In genomic region chr2:174607989-174608865, GRCh38 we compare ENCODE assay signal across 10 cellular contexts. TPM values are rescaled to one million over a fixed set of nuclear protein-coding genes. Genes with fewer than 3 reads are reported as not detected.
A peak's percentile ranks its signal among the peaks of the same experiment; 100 is the strongest.
DNase-seq lines count a peak whose midpoint lies in the region; ATAC-seq and TF ChIP-seq lines count a peak whose summit lies in the region.
"Had no signal": no experiment of that assay in that cellular context is flagged by ENCODE, and none has a peak within 500 bp of the region (broad histone marks: within the 10 kb centered on the region; RNA-seq: fewer than 3 reads in every experiment).

No MANE protein-coding gene starts in this region.

- H3K4me1 ChIP-seq in CD4-positive, CD25-positive, alpha-beta regulatory T cell (ENCODE audit: control insufficient read depth, insufficient read depth, low read length, poor library complexity, severe bottlenecking): peaks cover 72% of the 10 kb centered on the region
- peaks cover 5 to 12% of the 10 kb centered on the region in 2 donors for H3K4me1 ChIP-seq in aorta (ENCODE audit: control insufficient read depth in 1 of 2, insufficient read depth in 2 of 2, low read length in 2 of 2)
- peaks cover 9% of the 10 kb centered on the region for H3K4me1 ChIP-seq in prostate gland (replicated peaks)

- no peaks in the 10 kb centered on the region for H3K27me3 ChIP-seq in CD4-positive, CD25-positive, alpha-beta regulatory T cell (ENCODE audit: control insufficient read depth, insufficient read depth, low read length)
- H3K27me3 ChIP-seq in aorta (ENCODE audit: control insufficient read depth in 1 of 2, insufficient read depth in 2 of 2, low read length in 1 of 2) (no peaks in the 10 kb centered on the region), prostate gland (replicated peaks; ENCODE audit: insufficient read depth) (no peaks in the 10 kb centered on the region)
- H3K27me3 ChIP-seq: SJSA1 had no signal

- peak overlapping the region; percentile 55 for H3K4me3 ChIP-seq in CD4-positive, CD25-positive, alpha-beta regulatory T cell (ENCODE audit: low read depth, low read length)
- H3K4me3 ChIP-seq in aorta (ENCODE audit: low read length in 2 of 2) (no peak overlapping the region), prostate gland (no peak overlapping the region)
- H3K4me3 ChIP-seq: SJSA1 had no signal

- peak; percentile 59 to 65 for ATAC-seq in CD4-positive, CD25-positive, alpha-beta regulatory T cell (ENCODE audit: low read depth in 2 of 2)
- ATAC-seq in GM19351 (IDR thresholded peaks at IDR 0.05; ENCODE audit: unreplicated experiment) (peak; percentile 60), HG03139 (IDR thresholded peaks at IDR 0.05; ENCODE audit: unreplicated experiment) (peak; percentile 60), left ventricle myocardium superior (no peak), WTC11 (no peak), aorta (ENCODE audit: low FRiP score) (no peak)

- POLR2A ChIA-PET in WTC11 (lab: Charles Lee): no interaction called here

- TF ChIP-seq CTCF in WTC11 (IDR thresholded peaks at IDR 0.05) (no peak), prostate gland (IDR thresholded peaks at IDR 0.05) (no peak)

- no peaks in the 10 kb centered on the region for H3K9me3 Mint-ChIP-seq in CD4-positive, CD25-positive, alpha-beta regulatory T cell
- H3K9me3 Mint-ChIP-seq in WTC11: no peaks in the 10 kb centered on the region

- peaks cover 17% of the 10 kb centered on the region for H3K36me3 ChIP-seq in CD4-positive, CD25-positive, alpha-beta regulatory T cell (ENCODE audit: control insufficient read depth, insufficient read depth, low read length)
- H3K36me3 ChIP-seq in aorta (ENCODE audit: control insufficient read depth in 1 of 2, insufficient read depth in 2 of 2, low read length in 1 of 2) (peaks cover 0 to 2% of the 10 kb centered on the region in 2 donors), prostate gland (no peaks in the 10 kb centered on the region)
- H3K36me3 ChIP-seq: SJSA1 had no signal

- intact Hi-C loops in left ventricle myocardium superior (cut with micrococcal nuclease) (no loop called here), aorta (cut with DNase I) (loop anchor here in 1 of 2 donors (2.0 kb wide), 1 partner anchor 143 kb away; no protein-coding TSS in a partner anchor), prostate gland (cut with DNase I) (loop anchor here (5.0 to 10.0 kb wide), 2 partner anchors 74 to 123 kb away; partner anchors contain the start of gene GPR155)

- CTCF ChIA-PET in WTC11 (lab: Charles Lee): no interaction called here

- DNase-seq in CD4-positive, CD25-positive, alpha-beta regulatory T cell: peak in 2 of 3 donors; percentile 20 to 73
- DNase-seq in activated naive CD4-positive, alpha-beta T cell treated with anti-CD3 and anti-CD28 coated beads, Interleukin-2, amount 50 U/mL, for 16 hours: peak; percentile 36
- DNase-seq in left ventricle myocardium superior (no peak), WTC11 (ENCODE audit: low spot score) (no peak), aorta (no peak), prostate gland (ENCODE audit: low spot score) (no peak)

- peaks cover 20% of the 10 kb centered on the region for H3K36me3 Mint-ChIP-seq in CD4-positive, CD25-positive, alpha-beta regulatory T cell
- no peaks in the 10 kb centered on the region for H3K36me3 Mint-ChIP-seq in WTC11

- peaks cover 40 to 93% (median 78%) of the 10 kb centered on the region in 4 donors for H3K4me1 Mint-ChIP-seq in CD4-positive, CD25-positive, alpha-beta regulatory T cell
- H3K4me1 Mint-ChIP-seq in WTC11: no peaks in the 10 kb centered on the region

- no peak for TF ChIP-seq POLR2A in prostate gland (IDR thresholded peaks at IDR 0.05)

- H3K27ac Mint-ChIP-seq in CD4-positive, CD25-positive, alpha-beta regulatory T cell: peak overlapping the region; percentile 93 to 95 (median 94)
- no peak overlapping the region for H3K27ac Mint-ChIP-seq in WTC11

- peak overlapping the region; percentile 63 to 92 (median 70) for H3K4me3 Mint-ChIP-seq in CD4-positive, CD25-positive, alpha-beta regulatory T cell
- no peak overlapping the region for H3K4me3 Mint-ChIP-seq in WTC11

- H3K27ac ChIP-seq in CD4-positive, CD25-positive, alpha-beta regulatory T cell (ENCODE audit: insufficient read depth, low read length, poor library complexity, severe bottlenecking): peak overlapping the region; percentile 83
- H3K27ac ChIP-seq in aorta (ENCODE audit: low read depth in 1 of 2, low read length in 2 of 2): peak overlapping the region in 1 of 2 donors; percentile 33
- H3K27ac ChIP-seq in prostate gland: no peak overlapping the region
- H3K27ac ChIP-seq: epithelial cell of prostate, SJSA1 had no signal

- 54 to 58% methylated on average over 5 of the region's 5 CpGs for WGBS in aorta, 2 donors
- 43% methylated on average over 5 of the region's 5 CpGs for WGBS in prostate gland

- no peaks in the 10 kb centered on the region for H3K9me3 ChIP-seq in CD4-positive, CD25-positive, alpha-beta regulatory T cell (ENCODE audit: control insufficient read depth in 2 of 2, low read length in 2 of 2)
- H3K9me3 ChIP-seq in aorta (ENCODE audit: control insufficient read depth, low read length): no peaks in the 10 kb centered on the region
- no peaks in the 10 kb centered on the region for H3K9me3 ChIP-seq in prostate gland
- H3K9me3 ChIP-seq: SJSA1 had no signal

- no peaks in the 10 kb centered on the region for H3K27me3 Mint-ChIP-seq in CD4-positive, CD25-positive, alpha-beta regulatory T cell
- H3K27me3 Mint-ChIP-seq in WTC11 (ENCODE audit: low read depth): no peaks in the 10 kb centered on the region

TF ChIP-seq in WTC11, 78 proteins besides CTCF, POLR2A, EP300 and RAD21:
- TF ChIP-seq MLX (CRISPR knock-in tag; IDR thresholded peaks at IDR 0.05): no peak
- TF ChIP-seq ERG (CRISPR knock-in tag; IDR thresholded peaks at IDR 0.05): no peak
- no peak for TF ChIP-seq ZNF396 (CRISPR knock-in tag; IDR thresholded peaks at IDR 0.05; ENCODE audit: borderline replicate concordance)
- TF ChIP-seq JAZF1 (CRISPR knock-in tag; IDR thresholded peaks at IDR 0.05): no peak
- no peak for TF ChIP-seq HMGA2 (CRISPR knock-in tag; IDR thresholded peaks at IDR 0.05)
TF ChIP-seq in WTC11: peak in this region for 0.

RNA-seq across cellular contexts. Expression of gene WIPF1, which starts 10.6 kb away (rescaled TPM):
- total RNA-seq in CD4-positive, CD25-positive, alpha-beta regulatory T cell: 473 TPM
- 100 to 1,000 TPM in 2 of 4 donors, 10 to 100 TPM in 2; 95.5 to 114 (median 105) TPM for polyA plus RNA-seq in CD4-positive, CD25-positive, alpha-beta regulatory T cell
- total RNA-seq in left ventricle myocardium superior (15.2 TPM), WTC11 (2021) (6.4 to 6.7 TPM (median 6.4 TPM) in 3 replicates), aorta (100 to 1,000 TPM; 107 to 118 TPM), prostate gland (10 to 100 TPM in 1 of 2 donors, 1 to 10 TPM in 1; 7.2 to 19.0 TPM)
- 10 to 100 TPM; 40.9 to 51.7 TPM for polyA plus RNA-seq in aorta

Comparison
In these comparisons a context has a peak if more than half of its experiments do, and no peak if none do; other contexts are left out.
1. ATAC-seq: peak in CD4-positive, CD25-positive, alpha-beta regulatory T cell (2 of 2), GM19351 (single experiment) and HG03139 (single experiment); none in left ventricle myocardium superior (single experiment), WTC11 (single experiment) and aorta (single experiment).
2. DNase-seq: peak in CD4-positive, CD25-positive, alpha-beta regulatory T cell (2 of 3) and activated naive CD4-positive, alpha-beta T cell treated with anti-CD3 and anti-CD28 coated beads, Interleukin-2, amount 50 U/mL, for 16 hours (single experiment); none in left ventricle myocardium superior (single experiment), WTC11 (single experiment), aorta (0 of 2) and prostate gland (single experiment).